7 cellular contexts compared by ENCODE assay signal in genomic region chr1:153880962-153881361, GRCh38. TPM values are rescaled to one million over a fixed set of nuclear protein-coding genes. Genes with fewer than 3 reads are reported as not detected.
DNase-seq lines count a peak whose midpoint lies in the region; TF ChIP-seq lines count a peak whose summit lies in the region.

No MANE protein-coding gene starts in this region.

- peak overlapping the region in 3 of 4 donors; percentile 43 to 70 (median 59) for H3K27ac ChIP-seq in sigmoid colon
- H3K27ac ChIP-seq in mesendoderm (ENCODE audit: low read depth, low read length), result no peak overlapping the region

- intact Hi-C loops in sigmoid colon (cut with DNase I), result loop anchor here (5.0 kb wide), 1 partner anchor 41 kb away; the partner anchor contains the start of gene GATAD2B

- peaks cover 15% of the 10 kb centered on the region for H3K79me1 ChIP-seq in mesendoderm (ENCODE audit: low read length)

- H3K79me2 ChIP-seq in mesendoderm (ENCODE audit: control insufficient read depth, insufficient read depth, low read length), result peaks cover 51% of the 10 kb centered on the region

- H3K36me3 ChIP-seq in sigmoid colon, result no peaks in the 10 kb centered on the region
- no peaks in the 10 kb centered on the region for H3K36me3 ChIP-seq in mesendoderm (ENCODE audit: control insufficient read depth, insufficient read depth, low read length)

- H3K4me3 ChIP-seq in HFF-Myc (replicated peaks; ENCODE audit: low read depth, low read length) (0 out of 2 replicates have a peak overlapping the region, but pooled peaks have one; percentile 12), sigmoid colon (no peak overlapping the region), mesendoderm (ENCODE audit: low read length) (no peak overlapping the region)

- no peak overlapping the region for H4K5ac ChIP-seq in mesendoderm (ENCODE audit: low read length)

- no peak overlapping the region for H3K56ac ChIP-seq in mesendoderm (ENCODE audit: low read length)

- H3K23ac ChIP-seq in mesendoderm (ENCODE audit: low read length), result no peak overlapping the region

- no peak overlapping the region for H3K18ac ChIP-seq in mesendoderm (ENCODE audit: low read length)

- no peak overlapping the region for H2AK5ac ChIP-seq in mesendoderm (ENCODE audit: low read length)

- TF ChIP-seq POLR2A in sigmoid colon (IDR thresholded peaks at IDR 0.05), result no peak

- H3K9ac ChIP-seq in mesendoderm (ENCODE audit: low read length), result no peak overlapping the region

- peaks cover 0 to 34% (median 31%) of the 10 kb centered on the region in 4 donors for H3K4me1 ChIP-seq in sigmoid colon
- no peaks in the 10 kb centered on the region for H3K4me1 ChIP-seq in mesendoderm (ENCODE audit: control insufficient read depth, low read depth, low read length)

- H3K27me3 ChIP-seq in sigmoid colon (no peaks in the 10 kb centered on the region), mesendoderm (ENCODE audit: insufficient read depth, low read length, poor library complexity) (no peaks in the 10 kb centered on the region)

- DNase-seq in HFF-Myc (ENCODE audit: extremely low read depth, low read depth) (peak; percentile 67), NCI-H69 (lab: John Stamatoyannopoulos, UW) (peak; percentile 100), astrocyte of the hippocampus (ENCODE audit: low read depth, low spot score) (peak; percentile 97), hippocampal formation (lab: John Stamatoyannopoulos, UW) (peak; percentile 82 to 94), sigmoid colon (peak; percentile 93), mesendoderm (no peak), NOMO-1 (lab: John Stamatoyannopoulos, UW; ENCODE audit: unreplicated experiment in 2 of 2) (no peak)

- no peak overlapping the region for H2BK120ac ChIP-seq in mesendoderm (ENCODE audit: low read depth, low read length)

- WGBS in sigmoid colon, 2 donors, result 9 to 22% methylated on average over 5 of the region's 5 CpGs
- no CpG with 5 or more reads among the region's 5 CpGs for WGBS in mesendoderm (ENCODE audit: extremely low coverage, insufficient coverage, low lambda C conversion rate)

- H3K9me3 ChIP-seq in sigmoid colon, result no peaks in the 10 kb centered on the region

- H3K4me2 ChIP-seq in mesendoderm (ENCODE audit: low read length), result no peak overlapping the region

- H2BK5ac ChIP-seq in mesendoderm (ENCODE audit: low read length), result no peak overlapping the region

- no peak overlapping the region for H3K4ac ChIP-seq in mesendoderm (ENCODE audit: low read depth, low read length)

- no peak overlapping the region for H4K8ac ChIP-seq in mesendoderm (ENCODE audit: low read depth, low read length)

- peak in 1 of 4 donors; percentile 38 for TF ChIP-seq EP300 in sigmoid colon (IDR thresholded peaks at IDR 0.05)

- no peak overlapping the region for H2BK15ac ChIP-seq in mesendoderm (replicated peaks; ENCODE audit: low read depth)

- TF ChIP-seq CTCF in HFF-Myc (IDR thresholded peaks at IDR 0.05; ENCODE audit: low read depth, low read length, missing control alignments) (no peak), sigmoid colon (IDR thresholded peaks at IDR 0.05) (no peak)

RNA-seq across cellular contexts. Expression of gene GATAD2B, which starts 41.8 kb away (rescaled TPM):
- 10 to 100 TPM; 16.4 to 37.4 (median 19.8) TPM for total RNA-seq in sigmoid colon
- polyA plus RNA-seq in sigmoid colon, result 1 to 10 TPM; 1.8 to 7.9 (median 3.9) TPM
- polyA plus RNA-seq in mesendoderm (2013, experiment 1 of 2), result 15.9 TPM
- 14.8 TPM for polyA plus RNA-seq in mesendoderm (2013, experiment 2 of 2)

Comparison
In these comparisons a context has a peak if more than half of its experiments do, and no peak if none do; other contexts are left out.
1. DNase-seq: peak in HFF-Myc (single experiment), NCI-H69 (single experiment), astrocyte of the hippocampus (single experiment), hippocampal formation (2 of 2) and sigmoid colon (single experiment); none in mesendoderm (single experiment) and NOMO-1 (0 of 2).